ENCODE assay signal across 8 cellular contexts in genomic region chr4:98996056-98996941, GRCh38. TPM values are rescaled to one million over a fixed set of nuclear protein-coding genes. Genes with fewer than 3 reads are reported as not detected.
DNase-seq lines count a peak whose midpoint lies in the region; ATAC-seq and TF ChIP-seq lines count a peak whose summit lies in the region.

No MANE protein-coding gene starts in this region.

- H3K9me3 ChIP-seq in prostate gland = no peaks in the 10 kb centered on the region

- 5% methylated on average over 29 of the region's 61 CpGs for WGBS in prostate gland

- H3K4me3 Mint-ChIP-seq in activated naive CD4-positive, alpha-beta T cell treated with anti-CD3 and anti-CD28 coated beads for 36 hours = peak overlapping the region; percentile 78

- no peaks in the 10 kb centered on the region for H3K9me3 Mint-ChIP-seq in activated naive CD4-positive, alpha-beta T cell treated with anti-CD3 and anti-CD28 coated beads for 36 hours

- no peaks in the 10 kb centered on the region for H3K27me3 Mint-ChIP-seq in activated naive CD4-positive, alpha-beta T cell treated with anti-CD3 and anti-CD28 coated beads for 36 hours (ENCODE audit: low read depth)

- TF ChIP-seq CTCF in prostate gland (IDR thresholded peaks at IDR 0.05) = no peak

- intact Hi-C loops in activated naive CD4-positive, alpha-beta T cell treated with anti-CD3 and anti-CD28 coated beads for 36 hours (cut with micrococcal nuclease) = loop anchor here (2.0 to 5.0 kb wide), 2 partner anchors 33 to 549 kb away; no protein-coding TSS in a partner anchor
- intact Hi-C loops in head of caudate nucleus (cut with DNase I) (loop anchor here (5.0 kb wide), 1 partner anchor 56 kb away; no protein-coding TSS in a partner anchor), prostate gland (cut with DNase I) (loop anchor here (5.0 to 10.0 kb wide), 3 partner anchors 69 to 469 kb away; partner anchors contain the start of gene EIF4E)

- H3K27ac Mint-ChIP-seq in activated naive CD4-positive, alpha-beta T cell treated with anti-CD3 and anti-CD28 coated beads for 36 hours = peak overlapping the region; percentile 39

- peaks cover 45% of the 10 kb centered on the region for H3K4me1 Mint-ChIP-seq in activated naive CD4-positive, alpha-beta T cell treated with anti-CD3 and anti-CD28 coated beads for 36 hours (ENCODE audit: low read depth)

- TF ChIP-seq POLR2A in prostate gland (IDR thresholded peaks at IDR 0.05) = no peak

- DNase-seq in NCI-H510A treated with DMSO at 0.1 percent for 48 hours (lab: John Stamatoyannopoulos, UW) (peak; percentile 19), NCI-H510A (lab: John Stamatoyannopoulos, UW) (no peak), NCI-H2029 treated with DMSO at 0.1 percent for 48 hours (lab: John Stamatoyannopoulos, UW) (peak; percentile 29), head of caudate nucleus (peak in 26 of 42 donors; percentile 2 to 54 (median 26)), prostate gland (ENCODE audit: low spot score) (no peak), hippocampal formation (lab: John Stamatoyannopoulos, UW) (no peak)
- DNase-seq in activated naive CD4-positive, alpha-beta T cell treated with anti-CD3 and anti-CD28 coated beads for 36 hours = peak; percentile 25

- peak overlapping the region; percentile 91 to 93 for H3K27ac ChIP-seq in prostate gland

- no peaks in the 10 kb centered on the region for H3K36me3 ChIP-seq in prostate gland

- no peaks in the 10 kb centered on the region for H3K4me1 ChIP-seq in prostate gland (replicated peaks)

- peak overlapping the region; percentile 90 to 94 for H3K4me3 ChIP-seq in prostate gland

- H3K27me3 ChIP-seq in prostate gland (replicated peaks; ENCODE audit: insufficient read depth) = no peaks in the 10 kb centered on the region

- ATAC-seq in HG02678 (IDR thresholded peaks at IDR 0.05; ENCODE audit: unreplicated experiment) = peak; percentile 19

- CTCF ChIA-PET in activated naive CD4-positive, alpha-beta T cell treated with anti-CD3 and anti-CD28 coated beads for 36 hours (lab: Charles Lee) = interaction anchor here (0.6 to 5.2 kb wide), 10 partner anchors 11 to 409 kb away, joined by 3 to 162 read pairs (median 6); partner anchors contain the start of genes ADH5 and EIF4E

- H3K36me3 Mint-ChIP-seq in activated naive CD4-positive, alpha-beta T cell treated with anti-CD3 and anti-CD28 coated beads for 36 hours (ENCODE audit: low read depth) = no peaks in the 10 kb centered on the region

RNA-seq across cellular contexts. Expression of gene METAP1, which starts 0.8 kb away (rescaled TPM):
- 10 to 100 TPM; 65.6 to 70.1 TPM for total RNA-seq in activated naive CD4-positive, alpha-beta T cell treated with anti-CD3 and anti-CD28 coated beads for 36 hours
- 10 to 100 TPM; 55.3 to 70.1 TPM for total RNA-seq in prostate gland

Comparison
In these comparisons a context has a peak if more than half of its experiments do, and no peak if none do; other contexts are left out.
1. DNase-seq: peak in NCI-H510A treated with DMSO at 0.1 percent for 48 hours (single experiment), NCI-H2029 treated with DMSO at 0.1 percent for 48 hours (single experiment), activated naive CD4-positive, alpha-beta T cell treated with anti-CD3 and anti-CD28 coated beads for 36 hours (single experiment) and head of caudate nucleus (26 of 42); none in NCI-H510A (single experiment), prostate gland (single experiment) and hippocampal formation (0 of 2).